In the genomic region with DNA sequence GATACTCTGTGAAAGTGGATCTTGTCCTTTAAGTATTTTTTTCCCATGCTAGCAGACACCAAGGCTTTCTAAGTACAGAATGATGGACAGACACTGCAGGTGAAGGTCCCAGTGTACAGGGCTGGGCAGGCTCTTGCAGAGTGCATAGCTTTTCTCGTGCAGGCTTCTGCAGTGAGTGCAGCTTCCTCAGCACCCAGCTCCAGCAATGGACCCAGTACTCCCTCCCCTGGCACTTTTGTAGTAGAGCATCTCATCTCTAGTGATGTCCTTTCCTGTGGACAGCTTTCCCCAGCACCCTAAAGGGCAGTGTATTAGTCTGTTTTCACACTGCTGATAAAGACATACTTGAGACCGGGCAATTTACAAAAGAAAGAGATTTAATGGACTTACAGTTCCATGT, we compare ENCODE assay signal across 11 cellular contexts.
DNase-seq lines count a peak whose midpoint lies in the region; ATAC-seq and TF ChIP-seq lines count a peak whose summit lies in the region.
"Had no signal": no experiment of that assay in that cellular context is flagged by ENCODE, and none has a peak within 500 bp of the region (broad histone marks: within the 10 kb centered on the region; RNA-seq: fewer than 3 reads in every experiment).

No MANE protein-coding gene starts in this region.

- BruUV-seq in PC-9 (replicated peaks; lab: Mats Ljungman, UMichigan), result no TSS peak

- no peak overlapping the region for H3K4me2 ChIP-seq in PC-9

- TF ChIP-seq POLR2A in heart left ventricle (IDR thresholded peaks at IDR 0.05), result no peak

- H3K79me2 ChIP-seq in PC-9 (ENCODE audit: low read depth), result no peaks in the 10 kb centered on the region

- ATAC-seq in heart left ventricle, result peak in 3 of 4 donors; percentile 41 to 48 (median 47)
- ATAC-seq in Right ventricle myocardium inferior, result no peak
- ATAC-seq in upper lobe of right lung, result peak; percentile 26
- ATAC-seq in HG03378 (IDR thresholded peaks at IDR 0.05; ENCODE audit: unreplicated experiment), result no peak
- ATAC-seq in HG03521 (IDR thresholded peaks at IDR 0.05; ENCODE audit: unreplicated experiment), result no peak
- ATAC-seq in activated T-helper 17 cell treated with anti-CD3 and anti-CD28 coated beads, Interleukin-2, amount 50 U/mL, for 72 hours (replicated peaks), result no peak

- no peaks in the 10 kb centered on the region for H3K9me2 ChIP-seq in PC-9 (ENCODE audit: insufficient read depth)

- H3K27ac ChIP-seq in heart left ventricle (no peak overlapping the region), PC-9 (no peak overlapping the region), upper lobe of right lung (no peak overlapping the region)

- CTCF ChIA-PET in PC-9 (lab: Charles Lee), result interaction anchor here (1.1 kb wide), 1 partner anchor 260 kb away, joined by 10 read pairs; no protein-coding TSS in a partner anchor

- WGBS in heart left ventricle, 4 donors, result 53 to 60% (median 54%) methylated on average over 2 of the region's 2 CpGs

- POLR2A ChIA-PET in PC-9 (lab: Charles Lee; ENCODE audit: unreplicated experiment), result no interaction called here

- H3K4me3 ChIP-seq in heart left ventricle (no peak overlapping the region), PC-9 (no peak overlapping the region), fibroblast of mammary gland (ENCODE audit: control insufficient read depth, low read depth, low read length) (no peak overlapping the region), upper lobe of right lung (no peak overlapping the region)

- H4K20me1 ChIP-seq in PC-9 (ENCODE audit: insufficient read depth), result no peaks in the 10 kb centered on the region

- H3K27me3 ChIP-seq in heart left ventricle (no peaks in the 10 kb centered on the region), PC-9 (ENCODE audit: insufficient read depth, low read depth) (no peaks in the 10 kb centered on the region), upper lobe of right lung (no peaks in the 10 kb centered on the region)

- H3K9me3 ChIP-seq in heart left ventricle, result peaks cover 0 to 24% (median 14%) of the 10 kb centered on the region in 12 donors
- peaks cover 8% of the 10 kb centered on the region for H3K9me3 ChIP-seq in PC-9 (ENCODE audit: insufficient read depth, low read depth)
- H3K9me3 ChIP-seq in upper lobe of right lung, result peaks cover 14% of the 10 kb centered on the region

- no peak overlapping the region for H2AFZ ChIP-seq in PC-9

- no peaks in the 10 kb centered on the region for H3K36me3 Mint-ChIP-seq in activated T-helper 17 cell treated with anti-CD3 and anti-CD28 coated beads, Interleukin-2, amount 50 U/mL, for 72 hours (ENCODE audit: low read depth)

- H3K4me1 Mint-ChIP-seq in activated T-helper 17 cell treated with anti-CD3 and anti-CD28 coated beads, Interleukin-2, amount 50 U/mL, for 72 hours, result no peaks in the 10 kb centered on the region

- no peak overlapping the region for H3K4me3 Mint-ChIP-seq in activated T-helper 17 cell treated with anti-CD3 and anti-CD28 coated beads, Interleukin-2, amount 50 U/mL, for 72 hours

- H3K27me3 Mint-ChIP-seq in activated T-helper 17 cell treated with anti-CD3 and anti-CD28 coated beads, Interleukin-2, amount 50 U/mL, for 72 hours, result peaks cover 4% of the 10 kb centered on the region

- TF ChIP-seq CTCF in heart left ventricle (IDR thresholded peaks at IDR 0.05), result peak in 2 of 12 donors; percentile 18 to 20
- TF ChIP-seq CTCF in PC-9 (conservative IDR thresholded peaks at IDR 0.05), result peak; percentile 42; the same call in 1 of the 2 replicates
- peak; percentile 30 for TF ChIP-seq CTCF in fibroblast of mammary gland (conservative IDR thresholded peaks at IDR 0.05; ENCODE audit: control insufficient read depth, insufficient read depth, low read depth, low read length)
- TF ChIP-seq CTCF in upper lobe of right lung (IDR thresholded peaks at IDR 0.05), result no peak

- no peak overlapping the region for H3K27ac Mint-ChIP-seq in activated T-helper 17 cell treated with anti-CD3 and anti-CD28 coated beads, Interleukin-2, amount 50 U/mL, for 72 hours

- no peaks in the 10 kb centered on the region for H3K36me3 ChIP-seq in heart left ventricle
- no peaks in the 10 kb centered on the region for H3K36me3 ChIP-seq in PC-9 (ENCODE audit: low read depth)
- H3K36me3 ChIP-seq in upper lobe of right lung, result no peaks in the 10 kb centered on the region

- no peaks in the 10 kb centered on the region for H3K4me1 ChIP-seq in heart left ventricle
- no peaks in the 10 kb centered on the region for H3K4me1 ChIP-seq in PC-9 (replicated peaks; ENCODE audit: insufficient read depth)
- no peaks in the 10 kb centered on the region for H3K4me1 ChIP-seq in upper lobe of right lung

- peaks cover 7% of the 10 kb centered on the region for H3K9me3 Mint-ChIP-seq in activated T-helper 17 cell treated with anti-CD3 and anti-CD28 coated beads, Interleukin-2, amount 50 U/mL, for 72 hours

- H3F3A ChIP-seq in PC-9 (ENCODE audit: insufficient read depth, low read depth), result no peaks in the 10 kb centered on the region

- intact Hi-C loops in heart left ventricle (cut with DNase I) (no loop called here), Right ventricle myocardium inferior (cut with DNase I) (no loop called here), PC-9 (cut with micrococcal nuclease; ENCODE audit: unreplicated experiment) (no loop called here), upper lobe of right lung (cut with DNase I) (no loop called here)

- no peak for DNase-seq in heart left ventricle
- no peak for DNase-seq in Right ventricle myocardium inferior (ENCODE audit: missing footprints)
- no peak for DNase-seq in PC-9
- DNase-seq in fibroblast of mammary gland (ENCODE audit: low read depth), result peak; percentile 22
- no peak for DNase-seq in upper lobe of right lung
- DNase-seq: amniotic stem cell, hypothalamus, NCI-H774 had no signal

Comparison
In these comparisons a context has a peak if more than half of its experiments do, and no peak if none do; other contexts are left out.
1. ATAC-seq: peak in heart left ventricle (3 of 4) and upper lobe of right lung (single experiment); none in Right ventricle myocardium inferior (single experiment), HG03378 (single experiment), HG03521 (single experiment) and activated T-helper 17 cell treated with anti-CD3 and anti-CD28 coated beads, Interleukin-2, amount 50 U/mL, for 72 hours (single experiment).